In genomic region chr7:157004050-157004838, GRCh38 we compare ENCODE assay signal across 11 cellular contexts. TPM values are rescaled to one million over a fixed set of nuclear protein-coding genes. Genes with fewer than 3 reads are reported as not detected.
A peak's percentile ranks its signal among the peaks of the same experiment; 100 is the strongest.
DNase-seq lines count a peak whose midpoint lies in the region; FAIRE-seq and TF ChIP-seq lines count a peak whose summit lies in the region.
"Had no signal": no experiment of that assay in that cellular context is flagged by ENCODE, and none has a peak within 500 bp of the region (broad histone marks: within the 10 kb centered on the region; RNA-seq: fewer than 3 reads in every experiment).

No MANE protein-coding gene starts in this region.

- H3K4me1 ChIP-seq in ACC112 (ENCODE audit: control insufficient read depth, insufficient read depth, low read length, unreplicated experiment) (no peaks in the 10 kb centered on the region), mesendoderm (ENCODE audit: control insufficient read depth, low read depth, low read length) (no peaks in the 10 kb centered on the region)

- no peaks in the 10 kb centered on the region for H3K79me1 ChIP-seq in mesendoderm (ENCODE audit: low read length)

- H3K4ac ChIP-seq in mesendoderm (ENCODE audit: low read depth, low read length): no peak overlapping the region

- H3K4me2 ChIP-seq in mesendoderm (ENCODE audit: low read length): peak overlapping the region; percentile 18

- no peak overlapping the region for H2AK5ac ChIP-seq in mesendoderm (ENCODE audit: low read length)

- H2AFZ ChIP-seq in ACC112 (ENCODE audit: low read length, unreplicated experiment): no peak overlapping the region

- H3K27ac ChIP-seq in ACC112 (ENCODE audit: low read depth, low read length): no peak overlapping the region
- no peak overlapping the region for H3K27ac ChIP-seq in mesendoderm (ENCODE audit: low read depth, low read length)

- no peak overlapping the region for H2BK120ac ChIP-seq in mesendoderm (ENCODE audit: low read depth, low read length)

- no peak overlapping the region for H2BK15ac ChIP-seq in mesendoderm (replicated peaks; ENCODE audit: low read depth)

- H3K23ac ChIP-seq in mesendoderm (ENCODE audit: low read length): no peak overlapping the region

- no peak overlapping the region for H2BK5ac ChIP-seq in mesendoderm (ENCODE audit: low read length)

- H3K36me3 ChIP-seq in ACC112 (ENCODE audit: insufficient read depth, low read length) (no peaks in the 10 kb centered on the region), mesendoderm (ENCODE audit: control insufficient read depth, insufficient read depth, low read length) (no peaks in the 10 kb centered on the region)

- no peak overlapping the region for H4K5ac ChIP-seq in mesendoderm (ENCODE audit: low read length)

- H3K4me3 ChIP-seq in ACC112 (ENCODE audit: low read depth, low read length): peak overlapping the region; percentile 61
- H3K4me3 ChIP-seq in choroid plexus epithelial cell (ENCODE audit: low read depth, low read length): no peak overlapping the region
- no peak overlapping the region for H3K4me3 ChIP-seq in mesendoderm (ENCODE audit: low read length)

- H3K9ac ChIP-seq in mesendoderm (ENCODE audit: low read length): no peak overlapping the region

- TF ChIP-seq CTCF in choroid plexus epithelial cell (conservative IDR thresholded peaks at IDR 0.05; ENCODE audit: low read depth, low read length): no peak

- WGBS in mesendoderm (ENCODE audit: extremely low coverage, insufficient coverage, low lambda C conversion rate): no CpG with 5 or more reads among the region's 60 CpGs

- H3K18ac ChIP-seq in mesendoderm (ENCODE audit: low read length): no peak overlapping the region

- no peak overlapping the region for H4K8ac ChIP-seq in mesendoderm (ENCODE audit: low read depth, low read length)

- DNase-seq in GM19239 (ENCODE audit: insufficient read length, low spot score) (no peak), choroid plexus epithelial cell (ENCODE audit: low read depth) (peak; percentile 57), mesendoderm (peak; percentile 72), T1000 (lab: John Stamatoyannopoulos, UW) (no peak), DMS79 treated with DMSO at 0.1 percent for 48 hours (lab: John Stamatoyannopoulos, UW) (no peak), LoVo (ENCODE audit: low spot score) (no peak)
- DNase-seq in stimulated activated CD4-positive, alpha-beta T cell treated with anti-CD3 and anti-CD28 coated beads, Interleukin-4, amount 100 ng/mL, for 4 hours: no peak
- DNase-seq: central memory CD4-positive, alpha-beta T cell; DMS 273 treated with DMSO at 0.1 percent for 48 hours; NCI-H524 had no signal

- H3K79me2 ChIP-seq in ACC112 (ENCODE audit: control insufficient read depth, insufficient read depth, low read length, unreplicated experiment) (no peaks in the 10 kb centered on the region), mesendoderm (ENCODE audit: control insufficient read depth, insufficient read depth, low read length) (no peaks in the 10 kb centered on the region)

- peaks cover 100% of the 10 kb centered on the region for H3K27me3 ChIP-seq in ACC112 (ENCODE audit: insufficient read depth, low read length)
- H3K27me3 ChIP-seq in mesendoderm (ENCODE audit: insufficient read depth, low read length, poor library complexity): peaks cover 92% of the 10 kb centered on the region

- FAIRE-seq in GM19239 (lab: Jason Lieb, UNC): peak; percentile 31

- H3K56ac ChIP-seq in mesendoderm (ENCODE audit: low read length): peak overlapping the region; percentile 19

RNA-seq across cellular contexts. Expression of gene MNX1, which starts 6.2 kb away (rescaled TPM):
- 0.20 TPM for polyA plus RNA-seq in mesendoderm (2013, experiment 1 of 2)
- 0.24 TPM for polyA plus RNA-seq in mesendoderm (2013, experiment 2 of 2)

RNA-seq across cellular contexts. Expression of gene NOM1, which starts 54.7 kb away (rescaled TPM):
- 15.8 TPM for polyA plus RNA-seq in mesendoderm (2013, experiment 1 of 2)
- 16.2 TPM for polyA plus RNA-seq in mesendoderm (2013, experiment 2 of 2)

Comparison
In these comparisons a context has a peak if more than half of its experiments do, and no peak if none do; other contexts are left out.
1. DNase-seq: peak in choroid plexus epithelial cell (single experiment) and mesendoderm (single experiment); none in GM19239 (single experiment), T1000 (single experiment), DMS79 treated with DMSO at 0.1 percent for 48 hours (single experiment), stimulated activated CD4-positive, alpha-beta T cell treated with anti-CD3 and anti-CD28 coated beads, Interleukin-4, amount 100 ng/mL, for 4 hours (0 of 2) and LoVo (single experiment).